8 cellular contexts compared by ENCODE assay signal in genomic region chr10:103854687-103855423, GRCh38. TPM values are rescaled to one million over a fixed set of nuclear protein-coding genes. Genes with fewer than 3 reads are reported as not detected.
DNase-seq lines count a peak whose midpoint lies in the region; ATAC-seq and TF ChIP-seq lines count a peak whose summit lies in the region.

No MANE protein-coding gene starts in this region.

- H2AFZ ChIP-seq in neural progenitor cell (replicated peaks), result peak overlapping the region; percentile 13

- peak overlapping the region; percentile 56 for H3K4me3 Mint-ChIP-seq in activated CD8-positive, alpha-beta T cell treated with anti-CD3 and anti-CD28 coated beads, Interleukin-2, amount 10 ng/mL, durations not matched to agents 7 days and 5 days
- H3K4me3 Mint-ChIP-seq in neural progenitor cell, result peak overlapping the region; percentile 95

- H3K9me3 ChIP-seq in neural progenitor cell (ENCODE audit: low read depth), result no peaks in the 10 kb centered on the region

- POLR2A ChIA-PET in activated CD8-positive, alpha-beta T cell treated with anti-CD3 and anti-CD28 coated beads, Interleukin-2, amount 10 ng/mL, durations not matched to agents 7 days and 5 days (lab: Charles Lee), result no interaction called here

- H3K4me3 ChIP-seq in fibroblast of villous mesenchyme (ENCODE audit: low read depth, low read length) (peak overlapping the region; percentile 60), neural progenitor cell (peak overlapping the region; percentile 67)

- H3K36me3 ChIP-seq in neural progenitor cell, result no peaks in the 10 kb centered on the region

- H3K36me3 Mint-ChIP-seq in activated CD8-positive, alpha-beta T cell treated with anti-CD3 and anti-CD28 coated beads, Interleukin-2, amount 10 ng/mL, durations not matched to agents 7 days and 5 days (ENCODE audit: low read depth), result no peaks in the 10 kb centered on the region
- H3K36me3 Mint-ChIP-seq in neural progenitor cell, result peaks cover 7% of the 10 kb centered on the region

- CTCF ChIA-PET in activated CD8-positive, alpha-beta T cell treated with anti-CD3 and anti-CD28 coated beads, Interleukin-2, amount 10 ng/mL, durations not matched to agents 7 days and 5 days (lab: Charles Lee), result interaction anchor here (0.7 to 8.9 kb wide), 5 partner anchors 18 to 267 kb away, joined by 3 to 91 read pairs (median 3); partner anchors contain the start of gene SFR1

- H3F3A ChIP-seq in neural progenitor cell (ENCODE audit: low read depth), result peaks cover 18% of the 10 kb centered on the region

- no peaks in the 10 kb centered on the region for H3K79me2 ChIP-seq in neural progenitor cell (ENCODE audit: low read depth)

- H3K27ac Mint-ChIP-seq in activated CD8-positive, alpha-beta T cell treated with anti-CD3 and anti-CD28 coated beads, Interleukin-2, amount 10 ng/mL, durations not matched to agents 7 days and 5 days, result no peak overlapping the region
- H3K27ac Mint-ChIP-seq in neural progenitor cell, result peak overlapping the region; percentile 80

- peak overlapping the region; percentile 93 for H3K4me2 ChIP-seq in neural progenitor cell

- H3K9me3 Mint-ChIP-seq in activated CD8-positive, alpha-beta T cell treated with anti-CD3 and anti-CD28 coated beads, Interleukin-2, amount 10 ng/mL, durations not matched to agents 7 days and 5 days (ENCODE audit: insufficient read depth), result no peaks in the 10 kb centered on the region
- H3K9me3 Mint-ChIP-seq in neural progenitor cell, result no peaks in the 10 kb centered on the region

- TF ChIP-seq CTCF in fibroblast of villous mesenchyme (IDR thresholded peaks at IDR 0.05; ENCODE audit: insufficient read depth, low read depth, low read length) (no peak), neural progenitor cell (IDR thresholded peaks at IDR 0.05) (peak; percentile 47)

- peaks cover 18% of the 10 kb centered on the region for H3K4me1 ChIP-seq in neural progenitor cell

- H3K4me1 Mint-ChIP-seq in activated CD8-positive, alpha-beta T cell treated with anti-CD3 and anti-CD28 coated beads, Interleukin-2, amount 10 ng/mL, durations not matched to agents 7 days and 5 days (ENCODE audit: low read depth), result peaks cover 8% of the 10 kb centered on the region
- H3K4me1 Mint-ChIP-seq in neural progenitor cell, result peaks cover 51% of the 10 kb centered on the region

- H4K20me1 ChIP-seq in neural progenitor cell (ENCODE audit: low read depth), result peaks cover 23% of the 10 kb centered on the region

- H3K9ac ChIP-seq in neural progenitor cell, result no peak overlapping the region

- ATAC-seq in activated CD4-positive, CD25-positive, alpha-beta regulatory T cell treated with anti-CD3 and anti-CD28 coated beads, Interleukin-2, amount 50 U/mL, for 24 hours, result peak; percentile 32 to 48
- ATAC-seq in activated CD8-positive, alpha-beta T cell treated with anti-CD3 and anti-CD28 coated beads, Interleukin-2, amount 10 ng/mL, durations not matched to agents 7 days and 5 days, result peak; percentile 34
- ATAC-seq in GM18909 (IDR thresholded peaks at IDR 0.05; ENCODE audit: poor library complexity, unreplicated experiment), result no peak

- H3K27me3 ChIP-seq in neural progenitor cell, result peaks cover 69% of the 10 kb centered on the region

- H3K27ac ChIP-seq in neural progenitor cell, result no peak overlapping the region

- DNase-seq in activated CD4-positive, CD25-positive, alpha-beta regulatory T cell treated with anti-CD3 and anti-CD28 coated beads, Interleukin-2, amount 50 U/mL, for 72 hours, result no peak
- DNase-seq in activated CD8-positive, alpha-beta T cell treated with anti-CD3 and anti-CD28 coated beads, Interleukin-2, amount 10 ng/mL, durations not matched to agents 7 days and 5 days, result no peak
- no peak for DNase-seq in fibroblast of villous mesenchyme (ENCODE audit: low read depth)
- DNase-seq in neural progenitor cell (ENCODE audit: low spot score), result peak; percentile 63
- DNase-seq in NCI-H2081 treated with DMSO at 0.1 percent for 48 hours (lab: John Stamatoyannopoulos, UW), result no peak
- no peak for DNase-seq in NCI-H2107 (lab: John Stamatoyannopoulos, UW)

- H3K27me3 Mint-ChIP-seq in activated CD8-positive, alpha-beta T cell treated with anti-CD3 and anti-CD28 coated beads, Interleukin-2, amount 10 ng/mL, durations not matched to agents 7 days and 5 days (ENCODE audit: low read depth), result peaks cover 68% of the 10 kb centered on the region
- H3K27me3 Mint-ChIP-seq in neural progenitor cell (ENCODE audit: insufficient read depth, low read depth), result peaks cover 12% of the 10 kb centered on the region

RNA-seq across cellular contexts. Expression of gene SH3PXD2A, which starts 0.5 kb away (rescaled TPM):
- total RNA-seq in activated CD8-positive, alpha-beta T cell treated with anti-CD3 and anti-CD28 coated beads, Interleukin-2, amount 10 ng/mL, durations not matched to agents 7 days and 5 days, result 1 to 10 TPM; 8.5 to 9.4 TPM
- 58.3 and 64.4 TPM in 2 replicates for total RNA-seq in fibroblast of villous mesenchyme
- 2.3 and 4.7 TPM in 2 replicates for total RNA-seq in neural progenitor cell (ENCODE audit: low replicate concordance)
